Comparison of ENCODE assay signal across 23 cellular contexts in the genomic region with DNA sequence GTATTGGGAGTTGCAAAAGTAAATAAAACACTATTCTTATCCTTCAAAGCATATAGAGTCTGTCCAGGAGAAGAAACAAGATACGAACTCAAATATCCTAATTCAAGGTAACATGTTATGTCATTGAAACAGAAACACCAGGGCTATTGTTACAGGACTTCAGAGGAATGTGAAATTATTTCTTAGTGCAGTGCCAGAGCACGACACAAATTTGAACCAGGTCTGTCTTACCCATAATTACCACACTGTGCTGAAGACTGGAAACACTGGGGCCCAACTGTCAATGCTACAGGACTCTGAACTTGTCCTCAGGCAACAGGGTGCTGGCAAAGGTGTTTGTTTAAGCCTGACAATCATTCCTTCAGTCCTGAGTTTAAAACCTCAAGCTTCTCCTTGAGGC.
"Had no signal": no experiment of that assay in that cellular context is flagged by ENCODE, and none has a peak within 500 bp of the region (broad histone marks: within the 10 kb centered on the region; RNA-seq: fewer than 3 reads in every experiment).

No MANE protein-coding gene starts in this region.

- H3K27me3 ChIP-seq: dorsolateral prefrontal cortex, esophagus muscularis mucosa, gastrocnemius medialis, heart right ventricle, neutrophil, right atrium auricular region, stomach, transverse colon had no signal

- H3K27ac ChIP-seq: dorsolateral prefrontal cortex, epithelial cell of prostate, esophagus muscularis mucosa, gastrocnemius medialis, heart right ventricle, neutrophil, right atrium auricular region, stomach, thoracic aorta, transverse colon had no signal

- H3K4me1 Mint-ChIP-seq: immature natural killer cell; naive thymus-derived CD8-positive, alpha-beta T cell had no signal

- H3K9me3 ChIP-seq: esophagus muscularis mucosa, gastrocnemius medialis, heart right ventricle, mucosa of descending colon, neutrophil, right atrium auricular region, stomach, thoracic aorta, transverse colon had no signal

- H3K9me3 Mint-ChIP-seq: naive thymus-derived CD8-positive, alpha-beta T cell had no signal

- DNase-seq: cortex of kidney; dorsolateral prefrontal cortex; effector CD8-positive, alpha-beta T cell; gastrocnemius medialis; heart right ventricle; immature natural killer cell; left colon; left ventricle myocardium superior; mucosa of descending colon; naive thymus-derived CD8-positive, alpha-beta T cell; small intestine; stimulated activated CD4-positive, alpha-beta T cell treated with anti-CD3 and anti-CD28 coated beads, Interleukin-12 subunit alpha, Interleukin-12 subunit beta, amount 100 ng/mL, for 4 hours; stimulated activated naive CD4-positive, alpha-beta T cell; stomach; substantia nigra; transverse colon had no signal

- H3K4me1 ChIP-seq: esophagus muscularis mucosa, gastrocnemius medialis, heart right ventricle, right atrium auricular region, stomach, transverse colon had no signal

- H3K4me3 ChIP-seq: dorsolateral prefrontal cortex, esophagus muscularis mucosa, gastrocnemius medialis, heart right ventricle, lung, mucosa of descending colon, right atrium auricular region, stomach, thoracic aorta, transverse colon had no signal

- H3K36me3 Mint-ChIP-seq: immature natural killer cell; naive thymus-derived CD8-positive, alpha-beta T cell had no signal

- H3K4me3 Mint-ChIP-seq: immature natural killer cell; naive thymus-derived CD8-positive, alpha-beta T cell had no signal

- ATAC-seq: gastrocnemius medialis; heart right ventricle; left colon; left ventricle myocardium superior; mucosa of descending colon; naive thymus-derived CD8-positive, alpha-beta T cell had no signal

- H3K36me3 ChIP-seq: esophagus muscularis mucosa, gastrocnemius medialis, heart right ventricle, neutrophil, right atrium auricular region, stomach, thoracic aorta, transverse colon had no signal

- FAIRE-seq: endometrium, small intestine had no signal

- H3K27ac Mint-ChIP-seq: immature natural killer cell; naive thymus-derived CD8-positive, alpha-beta T cell had no signal
